Comparison of ENCODE assay signal across 1 cellular context in the genomic region with DNA sequence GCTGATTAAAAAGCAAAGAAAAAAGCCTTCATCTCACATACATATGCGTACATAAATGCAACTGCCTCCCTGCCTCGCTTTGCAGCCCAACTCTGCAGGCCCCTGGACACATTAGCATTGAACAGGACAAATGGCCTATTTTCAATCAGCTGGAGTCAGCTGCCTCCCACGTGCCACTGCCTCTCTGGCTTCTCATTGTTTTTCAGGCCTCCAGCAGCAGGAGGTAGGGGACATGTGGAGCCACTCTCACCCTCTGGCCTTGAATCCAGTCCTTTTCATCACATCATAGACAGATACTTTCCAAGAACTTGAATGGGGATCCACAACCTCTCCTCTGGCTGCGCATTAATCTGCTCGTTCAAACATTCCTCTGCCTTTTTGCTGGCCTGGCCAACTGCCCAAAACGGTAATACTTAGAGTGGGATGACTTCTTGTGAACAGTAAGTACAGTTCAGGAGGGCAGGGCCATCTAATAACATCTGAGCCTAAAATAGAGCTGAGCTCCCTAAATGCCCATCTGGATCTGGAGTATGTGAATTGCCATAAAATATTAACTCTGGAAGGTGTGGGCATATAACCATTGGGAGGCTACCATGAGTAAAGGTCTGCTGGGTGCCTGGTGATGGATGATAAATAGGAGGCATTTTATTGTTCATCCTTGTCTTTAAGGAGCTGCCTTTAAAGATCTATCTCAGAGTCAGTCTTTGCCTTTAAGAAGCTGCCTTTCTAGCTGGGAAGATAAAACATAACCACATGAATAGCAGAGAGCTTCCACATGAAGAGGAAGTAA.
A peak's percentile ranks its signal among the peaks of the same experiment; 100 is the strongest.
TF ChIP-seq lines count a peak whose summit lies in the region.

No MANE protein-coding gene starts in this region.

TF ChIP-seq in H1, 55 proteins besides CTCF, POLR2A, EP300 and RAD21:
- TF ChIP-seq, protein P1, sequence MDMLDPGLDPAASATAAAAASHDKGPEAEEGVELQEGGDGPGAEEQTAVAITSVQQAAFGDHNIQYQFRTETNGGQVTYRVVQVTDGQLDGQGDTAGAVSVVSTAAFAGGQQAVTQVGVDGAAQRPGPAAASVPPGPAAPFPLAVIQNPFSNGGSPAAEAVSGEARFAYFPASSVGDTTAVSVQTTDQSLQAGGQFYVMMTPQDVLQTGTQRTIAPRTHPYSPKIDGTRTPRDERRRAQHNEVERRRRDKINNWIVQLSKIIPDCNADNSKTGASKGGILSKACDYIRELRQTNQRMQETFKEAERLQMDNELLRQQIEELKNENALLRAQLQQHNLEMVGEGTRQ (IDR thresholded peaks at IDR 0.05; ENCODE audit: low read length) = peak; percentile 29; the same call in 1 of the 2 replicates
- TF ChIP-seq, protein P2, sequence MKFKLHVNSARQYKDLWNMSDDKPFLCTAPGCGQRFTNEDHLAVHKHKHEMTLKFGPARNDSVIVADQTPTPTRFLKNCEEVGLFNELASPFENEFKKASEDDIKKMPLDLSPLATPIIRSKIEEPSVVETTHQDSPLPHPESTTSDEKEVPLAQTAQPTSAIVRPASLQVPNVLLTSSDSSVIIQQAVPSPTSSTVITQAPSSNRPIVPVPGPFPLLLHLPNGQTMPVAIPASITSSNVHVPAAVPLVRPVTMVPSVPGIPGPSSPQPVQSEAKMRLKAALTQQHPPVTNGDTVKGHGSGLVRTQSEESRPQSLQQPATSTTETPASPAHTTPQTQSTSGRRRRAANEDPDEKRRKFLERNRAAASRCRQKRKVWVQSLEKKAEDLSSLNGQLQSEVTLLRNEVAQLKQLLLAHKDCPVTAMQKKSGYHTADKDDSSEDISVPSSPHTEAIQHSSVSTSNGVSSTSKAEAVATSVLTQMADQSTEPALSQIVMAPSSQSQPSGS (IDR thresholded peaks at IDR 0.05; ENCODE audit: low read length) = no peak
- TF ChIP-seq CBX5 (IDR thresholded peaks at IDR 0.05; ENCODE audit: low read depth, low read length) = no peak
- TF ChIP-seq, protein P3, sequence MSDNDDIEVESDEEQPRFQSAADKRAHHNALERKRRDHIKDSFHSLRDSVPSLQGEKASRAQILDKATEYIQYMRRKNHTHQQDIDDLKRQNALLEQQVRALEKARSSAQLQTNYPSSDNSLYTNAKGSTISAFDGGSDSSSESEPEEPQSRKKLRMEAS (IDR thresholded peaks at IDR 0.05) = peak; percentile 75
- no peak for TF ChIP-seq BCL11A (IDR thresholded peaks at IDR 0.05; ENCODE audit: low read depth in 2 of 2, low read length in 2 of 2)
- TF ChIP-seq, protein P4, sequence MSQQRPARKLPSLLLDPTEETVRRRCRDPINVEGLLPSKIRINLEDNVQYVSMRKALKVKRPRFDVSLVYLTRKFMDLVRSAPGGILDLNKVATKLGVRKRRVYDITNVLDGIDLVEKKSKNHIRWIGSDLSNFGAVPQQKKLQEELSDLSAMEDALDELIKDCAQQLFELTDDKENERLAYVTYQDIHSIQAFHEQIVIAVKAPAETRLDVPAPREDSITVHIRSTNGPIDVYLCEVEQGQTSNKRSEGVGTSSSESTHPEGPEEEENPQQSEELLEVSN (IDR thresholded peaks at IDR 0.05) = peak; percentile 40; the same call in 1 of the 2 replicates
